Comparison of ENCODE assay signal across 20 cellular contexts in genomic region chr2:159262904-159263303, GRCh38.
"Had no signal": no experiment of that assay in that cellular context is flagged by ENCODE, and none has a peak within 500 bp of the region (broad histone marks: within the 10 kb centered on the region; RNA-seq: fewer than 3 reads in every experiment).

No MANE protein-coding gene starts in this region.

- H3K4me3 ChIP-seq: left lung, pancreas, tibial artery, uterus had no signal

- ATAC-seq: activated CD8-positive, alpha-beta T cell treated with anti-CD3 and anti-CD28 coated beads, Interleukin-2, amount 10 ng/mL, durations not matched to agents 7 days and 5 days; foreskin keratinocyte; left lung; naive thymus-derived CD8-positive, alpha-beta T cell; pancreas had no signal

- DNase-seq: activated CD4-positive, alpha-beta T cell treated with anti-CD3 and anti-CD28 coated beads, Interleukin-2, amount 10 ng/mL, durations not matched to agents 24 days and 14 days; activated CD4-positive, CD25-positive, alpha-beta regulatory T cell; activated CD8-positive, alpha-beta T cell treated with anti-CD3 and anti-CD28 coated beads, Interleukin-2, amount 10 ng/mL, durations not matched to agents 7 days and 5 days; activated effector memory CD4-positive, alpha-beta T cell treated with Interleukin-2 at 50 U/mL for 16 hours; activated naive CD4-positive, alpha-beta T cell treated with anti-CD3 and anti-CD28 coated beads, Interleukin-2, amount 50 U/mL, for 16 hours; activated T-cell treated with anti-CD3 and anti-CD28 coated beads, Interleukin-2, amount 50 U/mL, for 24 hours; dermis blood vessel endothelial cell; effector memory CD4-positive, alpha-beta T cell; foreskin keratinocyte; hypothalamus; islet precursor cell; left lung; naive thymus-derived CD8-positive, alpha-beta T cell; pancreas; stimulated activated CD4-positive, alpha-beta T cell treated with anti-CD3 and anti-CD28 coated beads, Interleukin-12 subunit alpha, Interleukin-12 subunit beta, amount 100 ng/mL, for 4 hours; stimulated activated CD4-positive, alpha-beta T cell treated with anti-CD3 and anti-CD28 coated beads, Interleukin-1b, Interleukin-23, amount 100 ng/mL, for 48 hours; stimulated activated naive CD4-positive, alpha-beta T cell treated with Interleukin-2 at 50 U/mL for 16 hours; T1000; tibial artery; uterus had no signal

- H3K27ac Mint-ChIP-seq: activated CD4-positive, alpha-beta T cell treated with anti-CD3 and anti-CD28 coated beads, Interleukin-2, amount 10 ng/mL, durations not matched to agents 24 days and 14 days; activated CD8-positive, alpha-beta T cell treated with anti-CD3 and anti-CD28 coated beads, Interleukin-2, amount 10 ng/mL, durations not matched to agents 7 days and 5 days; activated T-cell treated with anti-CD3 and anti-CD28 coated beads, Interleukin-2, amount 50 U/mL, for 24 hours had no signal

- H3K27me3 Mint-ChIP-seq: activated CD4-positive, alpha-beta T cell treated with anti-CD3 and anti-CD28 coated beads, Interleukin-2, amount 10 ng/mL, durations not matched to agents 24 days and 14 days; activated T-cell treated with anti-CD3 and anti-CD28 coated beads, Interleukin-2, amount 50 U/mL, for 24 hours; naive thymus-derived CD8-positive, alpha-beta T cell had no signal

- H3K27ac ChIP-seq: foreskin keratinocyte, left lung, pancreas, tibial artery, uterus had no signal

- H3K4me1 ChIP-seq: foreskin keratinocyte, left lung, pancreas, uterus had no signal

- H3K27me3 ChIP-seq: foreskin keratinocyte, left lung, pancreas, tibial artery, uterus had no signal

- H3K36me3 ChIP-seq: left lung, pancreas, uterus had no signal

- H3K4me3 Mint-ChIP-seq: activated CD4-positive, alpha-beta T cell treated with anti-CD3 and anti-CD28 coated beads, Interleukin-2, amount 10 ng/mL, durations not matched to agents 24 days and 14 days; activated CD8-positive, alpha-beta T cell treated with anti-CD3 and anti-CD28 coated beads, Interleukin-2, amount 10 ng/mL, durations not matched to agents 7 days and 5 days; activated T-cell treated with anti-CD3 and anti-CD28 coated beads, Interleukin-2, amount 50 U/mL, for 24 hours; naive thymus-derived CD8-positive, alpha-beta T cell had no signal

- H3K9me3 ChIP-seq: left lung, pancreas, tibial artery, uterus had no signal

- H3K9me3 Mint-ChIP-seq: activated CD4-positive, alpha-beta T cell treated with anti-CD3 and anti-CD28 coated beads, Interleukin-2, amount 10 ng/mL, durations not matched to agents 24 days and 14 days; activated T-cell treated with anti-CD3 and anti-CD28 coated beads, Interleukin-2, amount 50 U/mL, for 24 hours; naive thymus-derived CD8-positive, alpha-beta T cell had no signal
